8 cellular contexts compared by ENCODE assay signal in genomic region chr20:51497542-51498467, GRCh38. TPM values are rescaled to one million over a fixed set of nuclear protein-coding genes. Genes with fewer than 3 reads are reported as not detected.
DNase-seq lines count a peak whose midpoint lies in the region; ATAC-seq and TF ChIP-seq lines count a peak whose summit lies in the region.

No MANE protein-coding gene starts in this region.

- H3K27ac Mint-ChIP-seq in Calu3 (ENCODE audit: unreplicated experiment) = no peak overlapping the region

- H3K4me3 ChIP-seq in BLaER1 (peak overlapping the region; percentile 47), fibroblast of the aortic adventitia (ENCODE audit: low read depth, low read length) (no peak overlapping the region)

- peaks cover 45% of the 10 kb centered on the region for H4K20me1 ChIP-seq in BLaER1

- peak overlapping the region; percentile 66 for H3K9ac ChIP-seq in BLaER1

- peaks cover 84% of the 10 kb centered on the region for H3K4me1 ChIP-seq in BLaER1

- H3K4me3 Mint-ChIP-seq in Calu3 (ENCODE audit: low read depth, unreplicated experiment) = no peak overlapping the region

- no peaks in the 10 kb centered on the region for H3K9me3 Mint-ChIP-seq in Calu3 (ENCODE audit: low read depth, unreplicated experiment)

- peak overlapping the region; percentile 96 for H3K4me2 ChIP-seq in BLaER1

- peak; percentile 39 to 50 for DNase-seq in activated CD4-positive, alpha-beta T cell treated with anti-CD3 and anti-CD28 coated beads for 4 hours
- peak; percentile 26 for DNase-seq in fibroblast of the aortic adventitia (ENCODE audit: low read depth)
- DNase-seq in stimulated activated CD8-positive, alpha-beta memory T cell treated with anti-CD3 and anti-CD28 coated beads, Interleukin-7, amount 100 ng/mL, for 48 hours (ENCODE audit: extremely low read depth in 1 of 2, low read depth in 1 of 2) = peak; percentile 41 to 66
- DNase-seq in Calu3 = no peak

- H3K9me3 ChIP-seq in BLaER1 = no peaks in the 10 kb centered on the region

- intact Hi-C loops in Calu3 (cut with micrococcal nuclease; ENCODE audit: unreplicated experiment) = no loop called here

- peak; percentile 44 for ATAC-seq in HG02678 (IDR thresholded peaks at IDR 0.05; ENCODE audit: unreplicated experiment)
- ATAC-seq in HG02588 (IDR thresholded peaks at IDR 0.05; ENCODE audit: unreplicated experiment) = no peak
- ATAC-seq in HG03159 (IDR thresholded peaks at IDR 0.05; ENCODE audit: unreplicated experiment) = no peak

- peaks cover 21% of the 10 kb centered on the region for H3K4me1 Mint-ChIP-seq in Calu3 (ENCODE audit: low read depth, unreplicated experiment)

- H3K27me3 Mint-ChIP-seq in Calu3 (ENCODE audit: unreplicated experiment) = no peaks in the 10 kb centered on the region

- TF ChIP-seq CTCF in fibroblast of the aortic adventitia (IDR thresholded peaks at IDR 0.05; ENCODE audit: insufficient read depth, low read length) (no peak), Calu3 (IDR thresholded peaks at IDR 0.05; ENCODE audit: unreplicated experiment) (no peak)

- H3K27ac ChIP-seq in BLaER1 = peak overlapping the region; percentile 82

- H3K36me3 ChIP-seq in BLaER1 = peaks cover 5% of the 10 kb centered on the region; the same call in 1 of the 2 replicates

- no peaks in the 10 kb centered on the region for H3K36me3 Mint-ChIP-seq in Calu3 (ENCODE audit: insufficient read depth, unreplicated experiment)

- BruUV-seq in Calu3 (replicated peaks; lab: Mats Ljungman, UMichigan) = no TSS peak

- CTCF ChIA-PET in Calu3 (lab: Charles Lee) = interaction anchor here (0.8 kb wide), 1 partner anchor 10 kb away, joined by 4 read pairs; no protein-coding TSS in a partner anchor

- H3K27me3 ChIP-seq in BLaER1 = no peaks in the 10 kb centered on the region

RNA-seq across cellular contexts. Expression of gene NFATC2, which starts 44.7 kb away (rescaled TPM):
- total RNA-seq in fibroblast of the aortic adventitia (ENCODE audit: low replicate concordance) (0.36 and 0.41 TPM in 2 replicates), Calu3 (2022) (14.2 and 15.8 TPM in 2 replicates)

Comparison
In these comparisons a context has a peak if more than half of its experiments do, and no peak if none do; other contexts are left out.
1. RNA of gene NFATC2, which starts 44.7 kb away (total RNA-seq): 14.2 to 15.8 TPM in Calu3; 0.36 to 0.41 TPM in fibroblast of the aortic adventitia; every median in the first group is over 10 times any median in the second.